8 cellular contexts compared by ENCODE assay signal in the genomic region with DNA sequence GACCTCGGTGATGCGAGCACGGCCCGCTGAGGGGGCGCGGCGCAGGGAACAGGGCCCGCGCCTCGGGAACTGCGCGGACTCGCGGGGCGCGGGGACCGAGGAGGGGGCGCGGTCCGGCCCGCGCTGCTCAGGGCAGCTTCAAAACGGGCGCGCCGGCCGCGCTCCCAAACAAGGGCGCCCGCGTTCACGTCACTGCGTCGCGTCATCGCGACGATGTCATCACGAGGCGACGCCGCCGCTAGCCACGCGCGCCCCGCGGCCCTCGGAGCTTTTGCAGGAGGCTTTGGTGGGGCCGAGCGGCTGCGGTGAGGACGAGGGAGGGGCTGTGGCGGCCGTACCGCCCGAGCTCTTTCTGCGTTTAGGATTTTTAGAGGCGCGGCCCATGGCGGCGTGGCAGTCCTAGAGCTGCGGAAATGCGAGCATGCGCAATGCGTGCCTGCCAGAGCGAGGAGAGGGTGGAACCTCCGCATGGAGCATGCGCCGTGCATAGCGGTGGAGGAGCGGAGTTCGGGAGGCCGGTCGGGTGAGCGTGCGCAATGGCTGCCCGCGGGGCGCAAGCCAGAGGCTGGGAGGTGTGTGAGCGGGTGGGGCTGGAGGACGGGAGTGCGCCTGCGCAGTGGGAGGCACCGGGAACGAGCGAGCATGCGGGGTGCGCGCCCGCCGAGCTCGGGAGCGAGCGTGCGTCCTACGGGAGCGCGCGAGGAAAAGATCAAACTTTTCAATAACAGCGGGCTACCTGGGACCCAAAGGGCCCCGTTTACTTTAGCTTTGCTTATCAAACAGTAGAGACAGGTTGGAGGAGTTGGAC.
DNase-seq lines count a peak whose midpoint lies in the region; ATAC-seq and TF ChIP-seq lines count a peak whose summit lies in the region.

A gene with protein sequence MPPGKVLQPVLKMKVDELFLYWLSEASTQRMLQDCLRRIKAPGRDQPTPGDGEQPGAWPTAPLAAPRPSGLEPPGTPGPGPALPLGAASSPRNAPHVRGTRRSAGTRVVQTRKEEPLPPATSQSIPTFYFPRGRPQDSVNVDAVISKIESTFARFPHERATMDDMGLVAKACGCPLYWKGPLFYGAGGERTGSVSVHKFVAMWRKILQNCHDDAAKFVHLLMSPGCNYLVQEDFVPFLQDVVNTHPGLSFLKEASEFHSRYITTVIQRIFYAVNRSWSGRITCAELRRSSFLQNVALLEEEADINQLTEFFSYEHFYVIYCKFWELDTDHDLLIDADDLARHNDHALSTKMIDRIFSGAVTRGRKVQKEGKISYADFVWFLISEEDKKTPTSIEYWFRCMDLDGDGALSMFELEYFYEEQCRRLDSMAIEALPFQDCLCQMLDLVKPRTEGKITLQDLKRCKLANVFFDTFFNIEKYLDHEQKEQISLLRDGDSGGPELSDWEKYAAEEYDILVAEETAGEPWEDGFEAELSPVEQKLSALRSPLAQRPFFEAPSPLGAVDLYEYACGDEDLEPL (minus strand): TSS at position 140 of the 808 bp plus-strand sequence. CDS start 216 bp downstream, outside the sequence.

- no peak for TF ChIP-seq CTCF in cardiac fibroblast (IDR thresholded peaks at IDR 0.05; ENCODE audit: low read depth, low read length)

- DNase-seq in T-helper 2 cell (peak; percentile 97 to 99 (median 98)), cardiac fibroblast (ENCODE audit: low read depth in 2 of 2) (peak; percentile 99), islet precursor cell (peak; percentile 99), NOMO-1 treated with dmso at 0.1 percent for 144 hours (lab: John Stamatoyannopoulos, UW; ENCODE audit: unreplicated experiment) (no peak), GDM1 (lab: John Stamatoyannopoulos, UW) (no peak)
- DNase-seq in stimulated activated CD4-positive, alpha-beta T cell treated with anti-CD3 and anti-CD28 coated beads, Interleukin-15, amount 100 ng/mL, for 48 hours (ENCODE audit: low read depth in 2 of 2): peak; percentile 98 to 99

- ATAC-seq in GM18870 (IDR thresholded peaks at IDR 0.05; ENCODE audit: unreplicated experiment): peak; percentile 93
- ATAC-seq in HG03103 (IDR thresholded peaks at IDR 0.05; ENCODE audit: low read depth, unreplicated experiment): peak; percentile 94

- H3K4me3 ChIP-seq in cardiac fibroblast (replicated peaks in 1 of 2; ENCODE audit: low read depth in 2 of 2, low read length in 2 of 2): peak within 1 kb of the TSS; percentile 89 to 92

Comparison
In these comparisons a context has a peak if more than half of its experiments do, and no peak if none do; other contexts are left out.
1. DNase-seq: peak in T-helper 2 cell (5 of 5), cardiac fibroblast (2 of 2), islet precursor cell (single experiment) and stimulated activated CD4-positive, alpha-beta T cell treated with anti-CD3 and anti-CD28 coated beads, Interleukin-15, amount 100 ng/mL, for 48 hours (2 of 2); none in NOMO-1 treated with dmso at 0.1 percent for 144 hours (single experiment) and GDM1 (single experiment).